In genomic region chr22:25748140-25748539, GRCh38 we compare ENCODE assay signal across 1 cellular context.
TF ChIP-seq lines count a peak whose summit lies in the region.

No MANE protein-coding gene starts in this region.

TF ChIP-seq in HCT116, 20 proteins besides CTCF, POLR2A, EP300 and RAD21 (continued from another document):
- TF ChIP-seq, protein P1, sequence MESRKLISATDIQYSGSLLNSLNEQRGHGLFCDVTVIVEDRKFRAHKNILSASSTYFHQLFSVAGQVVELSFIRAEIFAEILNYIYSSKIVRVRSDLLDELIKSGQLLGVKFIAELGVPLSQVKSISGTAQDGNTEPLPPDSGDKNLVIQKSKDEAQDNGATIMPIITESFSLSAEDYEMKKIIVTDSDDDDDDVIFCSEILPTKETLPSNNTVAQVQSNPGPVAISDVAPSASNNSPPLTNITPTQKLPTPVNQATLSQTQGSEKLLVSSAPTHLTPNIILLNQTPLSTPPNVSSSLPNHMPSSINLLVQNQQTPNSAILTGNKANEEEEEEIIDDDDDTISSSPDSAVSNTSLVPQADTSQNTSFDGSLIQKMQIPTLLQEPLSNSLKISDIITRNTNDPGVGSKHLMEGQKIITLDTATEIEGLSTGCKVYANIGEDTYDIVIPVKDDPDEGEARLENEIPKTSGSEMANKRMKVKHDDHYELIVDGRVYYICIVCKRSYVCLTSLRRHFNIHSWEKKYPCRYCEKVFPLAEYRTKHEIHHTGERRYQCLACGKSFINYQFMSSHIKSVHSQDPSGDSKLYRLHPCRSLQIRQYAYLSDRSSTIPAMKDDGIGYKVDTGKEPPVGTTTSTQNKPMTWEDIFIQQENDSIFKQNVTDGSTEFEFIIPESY (IDR thresholded peaks at IDR 0.05; ENCODE audit: extremely low read depth, insufficient replicate concordance, low read length): no peak
- no peak for TF ChIP-seq ZNF274 (IDR thresholded peaks at IDR 0.05; ENCODE audit: low read depth, low read length)
- TF ChIP-seq EGR1 (IDR thresholded peaks at IDR 0.05; ENCODE audit: low read depth): no peak
- TF ChIP-seq ZFX (IDR thresholded peaks at IDR 0.05): no peak
- TF ChIP-seq MAX (IDR thresholded peaks at IDR 0.05): no peak
- no peak for TF ChIP-seq TCF7L2 (IDR thresholded peaks at IDR 0.05; ENCODE audit: borderline replicate concordance, extremely low read depth, insufficient read depth, insufficient read length)
- no peak for TF ChIP-seq CBX3 (IDR thresholded peaks at IDR 0.05; ENCODE audit: low read depth)
- no peak for TF ChIP-seq YY1 (IDR thresholded peaks at IDR 0.05; ENCODE audit: extremely low read depth, insufficient replicate concordance, low read depth, low read length)
- no peak for TF ChIP-seq SP1 (IDR thresholded peaks at IDR 0.05; ENCODE audit: low read depth)
